In the genomic region with DNA sequence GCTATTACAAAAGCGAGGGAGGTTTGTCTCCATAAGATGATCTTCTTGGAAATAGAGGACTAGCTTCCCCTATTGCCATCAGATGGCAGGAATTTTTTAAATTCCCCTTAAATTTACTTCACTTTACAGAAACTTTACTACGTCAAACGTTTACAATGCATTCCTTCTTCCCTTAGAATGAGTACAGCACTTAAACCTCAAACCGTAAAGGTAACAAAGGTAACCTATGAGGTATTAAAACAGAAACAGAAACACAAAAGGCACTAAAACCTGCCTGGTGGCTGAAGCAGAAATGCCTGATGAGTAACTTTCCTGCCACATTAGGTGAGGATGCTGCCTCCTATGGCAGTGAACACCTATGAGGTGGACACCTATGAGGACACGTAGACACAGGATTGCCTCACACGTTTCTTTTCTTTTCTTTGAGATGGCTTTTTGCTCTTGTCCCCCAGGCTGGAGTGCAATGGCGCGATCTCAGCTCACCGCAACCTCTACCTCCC, we compare ENCODE assay signal across 7 cellular contexts. TPM values are rescaled to one million over a fixed set of nuclear protein-coding genes. Genes with fewer than 3 reads are reported as not detected.
"Had no signal": no experiment of that assay in that cellular context is flagged by ENCODE, and none has a peak within 500 bp of the region (broad histone marks: within the 10 kb centered on the region; RNA-seq: fewer than 3 reads in every experiment).

No MANE protein-coding gene starts in this region.

- H3K4me3 ChIP-seq: K562 had no signal

- H3K27ac ChIP-seq: HL-60 had no signal

- DNase-seq: IMR-90, KBM-7 had no signal

- ATAC-seq: HepG2, K562 had no signal

RNA-seq across cellular contexts. Expression of gene DIO2, which starts 25.0 kb away (rescaled TPM):
- total RNA-seq: HepG2, HT-29, K562 had no signal
- polyA plus RNA-seq: HepG2, IgD-negative memory B cell, K562 had no signal
